In the genomic region with DNA sequence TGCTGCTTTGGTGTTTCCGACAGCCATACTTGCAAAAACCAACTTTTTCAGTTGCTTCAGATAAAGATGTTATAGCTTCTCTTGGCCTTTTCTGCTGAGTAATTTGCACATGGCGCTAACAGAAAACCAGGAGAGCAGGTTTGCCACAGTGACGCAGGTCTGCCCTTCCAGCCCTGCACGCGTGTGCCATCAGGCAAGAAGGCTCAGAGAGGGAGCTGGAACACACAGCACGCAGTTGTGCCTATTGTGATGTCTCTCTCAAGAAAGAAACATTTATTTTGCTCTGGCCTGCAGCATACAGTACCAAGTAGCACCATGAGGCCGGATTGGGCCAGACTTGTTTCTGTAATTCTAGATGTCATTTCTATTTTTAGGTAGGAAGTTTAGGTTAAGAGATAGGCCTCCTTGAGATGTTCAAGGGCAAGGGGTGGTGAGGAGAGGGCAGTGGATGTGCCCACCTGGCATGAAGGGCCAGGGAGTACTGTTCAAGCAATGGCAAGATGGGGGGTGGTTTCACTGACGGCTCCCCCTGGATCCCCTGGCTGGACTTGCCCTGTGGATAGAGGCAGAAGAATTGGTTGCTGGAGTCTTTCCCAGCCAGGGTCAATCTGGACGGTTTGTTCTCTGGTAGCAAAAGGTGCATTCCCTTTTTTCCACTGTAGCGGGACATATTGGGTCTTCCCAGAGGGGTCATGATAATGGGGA, we compare ENCODE assay signal across 8 cellular contexts.
A peak's percentile ranks its signal among the peaks of the same experiment; 100 is the strongest.
DNase-seq lines count a peak whose midpoint lies in the region; ATAC-seq and TF ChIP-seq lines count a peak whose summit lies in the region.

No MANE protein-coding gene starts in this region.

- TF ChIP-seq CTCF in epithelial cell of esophagus (IDR thresholded peaks at IDR 0.05; ENCODE audit: insufficient read depth, low read depth, low read length, missing control alignments): no peak

- H3K4me3 Mint-ChIP-seq in activated naive CD4-positive, alpha-beta T cell treated with anti-CD3 and anti-CD28 coated beads, Interleukin-2, amount 10 ng/mL, durations not matched to agents 7 days and 5 days: peak overlapping the region; percentile 85
- H3K4me3 Mint-ChIP-seq in stimulated activated effector memory CD8-positive, alpha-beta T cell treated with anti-CD3 and anti-CD28 coated beads, Interleukin-12 subunit alpha, Interleukin-12 subunit beta, amount 100 ng/mL, for 72 hours: peak overlapping the region; percentile 78

- H3K36me3 ChIP-seq in NT2/D1 (ENCODE audit: insufficient read depth, insufficient read length, low read length): peaks cover 57% of the 10 kb centered on the region

- no peaks in the 10 kb centered on the region for H3K9me3 Mint-ChIP-seq in activated naive CD4-positive, alpha-beta T cell treated with anti-CD3 and anti-CD28 coated beads, Interleukin-2, amount 10 ng/mL, durations not matched to agents 7 days and 5 days
- no peaks in the 10 kb centered on the region for H3K9me3 Mint-ChIP-seq in stimulated activated effector memory CD8-positive, alpha-beta T cell treated with anti-CD3 and anti-CD28 coated beads, Interleukin-12 subunit alpha, Interleukin-12 subunit beta, amount 100 ng/mL, for 72 hours

- peaks cover 16% of the 10 kb centered on the region for H3K36me3 Mint-ChIP-seq in activated naive CD4-positive, alpha-beta T cell treated with anti-CD3 and anti-CD28 coated beads, Interleukin-2, amount 10 ng/mL, durations not matched to agents 7 days and 5 days
- H3K36me3 Mint-ChIP-seq in stimulated activated effector memory CD8-positive, alpha-beta T cell treated with anti-CD3 and anti-CD28 coated beads, Interleukin-12 subunit alpha, Interleukin-12 subunit beta, amount 100 ng/mL, for 72 hours: peaks cover 7% of the 10 kb centered on the region

- no peak for DNase-seq in activated naive CD4-positive, alpha-beta T cell treated with anti-CD3 and anti-CD28 coated beads, Interleukin-2, amount 10 ng/mL, durations not matched to agents 7 days and 5 days
- no peak for DNase-seq in activated naive CD4-positive, alpha-beta T cell treated with anti-CD3 and anti-CD28 coated beads, Interleukin-2, amount 50 U/mL, for 16 hours
- no peak for DNase-seq in NT2/D1 (ENCODE audit: low read depth, low spot score)
- DNase-seq in epithelial cell of esophagus (ENCODE audit: low read depth): peak; percentile 74
- no peak for DNase-seq in stimulated activated effector memory CD8-positive, alpha-beta T cell treated with anti-CD3 and anti-CD28 coated beads, Interleukin-12 subunit alpha, Interleukin-12 subunit beta, amount 100 ng/mL, for 72 hours (ENCODE audit: low spot score in 2 of 2)
- DNase-seq in epidermal melanocyte (ENCODE audit: insufficient read length, low spot score): no peak
- DNase-seq in SHP77 (lab: John Stamatoyannopoulos, UW): no peak
- DNase-seq in NCI-H1105 (lab: John Stamatoyannopoulos, UW): no peak

- ATAC-seq in stimulated activated effector memory CD8-positive, alpha-beta T cell treated with anti-CD3 and anti-CD28 coated beads, Interleukin-12 subunit alpha, Interleukin-12 subunit beta, amount 100 ng/mL, for 72 hours: no peak

- H3K27me3 Mint-ChIP-seq in activated naive CD4-positive, alpha-beta T cell treated with anti-CD3 and anti-CD28 coated beads, Interleukin-2, amount 10 ng/mL, durations not matched to agents 7 days and 5 days: peaks cover 73% of the 10 kb centered on the region

- no peaks in the 10 kb centered on the region for H3K9me3 ChIP-seq in NT2/D1 (ENCODE audit: insufficient read depth, low read length)

- peaks cover 47% of the 10 kb centered on the region for H3K4me1 Mint-ChIP-seq in activated naive CD4-positive, alpha-beta T cell treated with anti-CD3 and anti-CD28 coated beads, Interleukin-2, amount 10 ng/mL, durations not matched to agents 7 days and 5 days
- H3K4me1 Mint-ChIP-seq in stimulated activated effector memory CD8-positive, alpha-beta T cell treated with anti-CD3 and anti-CD28 coated beads, Interleukin-12 subunit alpha, Interleukin-12 subunit beta, amount 100 ng/mL, for 72 hours: peaks cover 6% of the 10 kb centered on the region

- no peak overlapping the region for H3K27ac Mint-ChIP-seq in activated naive CD4-positive, alpha-beta T cell treated with anti-CD3 and anti-CD28 coated beads, Interleukin-2, amount 10 ng/mL, durations not matched to agents 7 days and 5 days
- no peak overlapping the region for H3K27ac Mint-ChIP-seq in stimulated activated effector memory CD8-positive, alpha-beta T cell treated with anti-CD3 and anti-CD28 coated beads, Interleukin-12 subunit alpha, Interleukin-12 subunit beta, amount 100 ng/mL, for 72 hours

- peaks cover 15% of the 10 kb centered on the region for H3K4me1 ChIP-seq in NT2/D1 (ENCODE audit: insufficient read depth, insufficient read length)

- H3K9ac ChIP-seq in NT2/D1 (ENCODE audit: insufficient read length, low read depth): peak overlapping the region; percentile 95

- H3K27me3 ChIP-seq in NT2/D1 (ENCODE audit: insufficient read depth, insufficient read length): peaks cover 4% of the 10 kb centered on the region

- CTCF ChIA-PET in activated naive CD4-positive, alpha-beta T cell treated with anti-CD3 and anti-CD28 coated beads, Interleukin-2, amount 10 ng/mL, durations not matched to agents 7 days and 5 days (lab: Charles Lee): interaction anchor here (1.9 kb wide), 1 partner anchor 33 kb away, joined by 7 read pairs; no protein-coding TSS in a partner anchor

- H3K4me3 ChIP-seq in NT2/D1 (ENCODE audit: insufficient read length, low read depth): peak overlapping the region; percentile 78
- H3K4me3 ChIP-seq in epithelial cell of esophagus (ENCODE audit: low read length): no peak overlapping the region
